Comparison of ENCODE assay signal across 7 cellular contexts in genomic region chr6:46042355-46042999, GRCh38. TPM values are rescaled to one million over a fixed set of nuclear protein-coding genes. Genes with fewer than 3 reads are reported as not detected.
DNase-seq lines count a peak whose midpoint lies in the region; ATAC-seq and TF ChIP-seq lines count a peak whose summit lies in the region.

No MANE protein-coding gene starts in this region.

- DNase-seq in EL: peak; percentile 48
- DNase-seq in HL-60 (ENCODE audit: low read depth in 1 of 2, low spot score in 1 of 2): peak; percentile 3 to 34
- DNase-seq in PC-3: peak; percentile 59
- peak; percentile 16 for DNase-seq in endothelial cell (ENCODE audit: low spot score)
- peak; percentile 72 for DNase-seq in myocyte (ENCODE audit: low read depth)

- no peak overlapping the region for H3K4me2 ChIP-seq in PC-3 (ENCODE audit: low read length)

- H3K4me3 Mint-ChIP-seq in endothelial cell (ENCODE audit: unreplicated experiment): no peak overlapping the region

- POLR2A ChIA-PET in PC-3 (lab: Charles Lee; ENCODE audit: unreplicated experiment): no interaction called here

- intact Hi-C loops in PC-3 (cut with micrococcal nuclease): no loop called here

- TF ChIP-seq CTCF in HL-60 (IDR thresholded peaks at IDR 0.05; ENCODE audit: insufficient read depth, low read length) (peak; percentile 62), PC-3 (conservative IDR thresholded peaks at IDR 0.05; ENCODE audit: low read depth, low read length) (peak; percentile 79), endothelial cell (IDR thresholded peaks at IDR 0.05; ENCODE audit: unreplicated experiment) (peak; percentile 67)

- H3K79me2 ChIP-seq in PC-3 (ENCODE audit: low read length): no peaks in the 10 kb centered on the region

- no peaks in the 10 kb centered on the region for H3F3A ChIP-seq in PC-3 (ENCODE audit: low read length, unreplicated experiment)

- H3K27me3 Mint-ChIP-seq in endothelial cell (ENCODE audit: unreplicated experiment): no peaks in the 10 kb centered on the region

- no TSS peak for BruUV-seq in PC-3 (replicated peaks; lab: Mats Ljungman, UMichigan)

- no peak overlapping the region for H3K27ac Mint-ChIP-seq in endothelial cell (ENCODE audit: unreplicated experiment)

- ATAC-seq in GM19372 (IDR thresholded peaks at IDR 0.05; ENCODE audit: low read depth, unreplicated experiment): peak; percentile 79
- ATAC-seq in PC-3: peak; percentile 68
- no peak for ATAC-seq in GM21381 (IDR thresholded peaks at IDR 0.05; ENCODE audit: unreplicated experiment)

- no peak overlapping the region for H3K4me3 ChIP-seq in HL-60 (replicated peaks; ENCODE audit: insufficient read depth, low read length)
- no peak overlapping the region for H3K4me3 ChIP-seq in PC-3 (ENCODE audit: low read length)

- H3K9me3 ChIP-seq in PC-3 (ENCODE audit: low read length): no peaks in the 10 kb centered on the region

- H3K9ac ChIP-seq in PC-3 (ENCODE audit: low read length): no peak overlapping the region

- CTCF ChIA-PET in PC-3 (lab: Charles Lee): no interaction called here

- no peaks in the 10 kb centered on the region for H4K20me1 ChIP-seq in PC-3 (ENCODE audit: low read length)

- peaks cover 9% of the 10 kb centered on the region for H3K4me1 ChIP-seq in PC-3 (ENCODE audit: insufficient read depth, low read length)

- H3K36me3 Mint-ChIP-seq in endothelial cell (ENCODE audit: low read depth, unreplicated experiment): no peaks in the 10 kb centered on the region

- no peaks in the 10 kb centered on the region for H3K9me3 Mint-ChIP-seq in endothelial cell (ENCODE audit: unreplicated experiment)

- 0 out of 2 replicates have a peak, but pooled peaks cover 5% of the 10 kb centered on the region for H3K9me2 ChIP-seq in PC-3 (replicated peaks; ENCODE audit: low read length)

- no peak overlapping the region for H2AFZ ChIP-seq in PC-3 (ENCODE audit: low read length)

- H3K27me3 ChIP-seq in HL-60 (ENCODE audit: insufficient read depth, poor library complexity, severe bottlenecking) (no peaks in the 10 kb centered on the region), PC-3 (ENCODE audit: low read length) (0 out of 2 replicates have a peak, but pooled peaks cover 1% of the 10 kb centered on the region)

- no peaks in the 10 kb centered on the region for H3K36me3 ChIP-seq in PC-3 (ENCODE audit: low read depth, low read length)

- H3K4me1 Mint-ChIP-seq in endothelial cell (ENCODE audit: unreplicated experiment): no peaks in the 10 kb centered on the region

- H3K27ac ChIP-seq in HL-60 (replicated peaks) (no peak overlapping the region), PC-3 (ENCODE audit: low read length) (no peak overlapping the region)

RNA-seq across cellular contexts. Expression of gene CLIC5, which starts 26.8 kb away (rescaled TPM):
- total RNA-seq in PC-3 (2014; rRNA removed) (not detected in 2 replicates), endothelial cell (ENCODE audit: unreplicated experiment) (10.9 TPM), myocyte (0.03 TPM in 1 of 2 replicates, not detected in the other)
- polyA plus RNA-seq in myocyte (2012): 0.18 TPM

Comparison
In these comparisons a context has a peak if more than half of its experiments do, and no peak if none do; other contexts are left out.
1. DNase-seq: peak in every context shown above with its lines; median percentile 72 in myocyte; 59 in PC-3; 48 in EL; 18 in HL-60; 16 in endothelial cell.
2. RNA of gene CLIC5, which starts 26.8 kb away (total RNA-seq): 10.9 TPM in endothelial cell (single experiment); 0.03 TPM in myocyte and not detected in PC-3; every median in the first group is over 10 times any median in the second.
3. Peak in every context shown above with its lines, with median percentiles within 50 percentile points of each other: CTCF ChIP-seq.